Comparison of ENCODE assay signal across 8 cellular contexts in genomic region chr12:630656-631632, GRCh38. TPM values are rescaled to one million over a fixed set of nuclear protein-coding genes. Genes with fewer than 3 reads are reported as not detected.
A peak's percentile ranks its signal among the peaks of the same experiment; 100 is the strongest.
DNase-seq lines count a peak whose midpoint lies in the region; ATAC-seq and TF ChIP-seq lines count a peak whose summit lies in the region.

No MANE protein-coding gene starts in this region.

- peak overlapping the region; percentile 88 for H3K4me3 Mint-ChIP-seq in activated naive CD8-positive, alpha-beta T cell
- no peak overlapping the region for H3K4me3 Mint-ChIP-seq in activated naive CD8-positive, alpha-beta T cell treated with anti-CD3 and anti-CD28 coated beads for 36 hours
- peak overlapping the region; percentile 88 for H3K4me3 Mint-ChIP-seq in activated CD4-positive, alpha-beta T cell treated with anti-CD3 and anti-CD28 coated beads, Interleukin-2, amount 10 ng/mL, durations not matched to agents 7 days and 5 days

- H3K4me1 ChIP-seq in right atrium auricular region: peaks cover 0 to 52% of the 10 kb centered on the region in 2 donors

- no peaks in the 10 kb centered on the region for H3K9me3 Mint-ChIP-seq in activated naive CD8-positive, alpha-beta T cell (ENCODE audit: low read depth)
- no peaks in the 10 kb centered on the region for H3K9me3 Mint-ChIP-seq in activated naive CD8-positive, alpha-beta T cell treated with anti-CD3 and anti-CD28 coated beads for 36 hours
- no peaks in the 10 kb centered on the region for H3K9me3 Mint-ChIP-seq in activated CD4-positive, alpha-beta T cell treated with anti-CD3 and anti-CD28 coated beads, Interleukin-2, amount 10 ng/mL, durations not matched to agents 7 days and 5 days

- no peaks in the 10 kb centered on the region for H3K27me3 ChIP-seq in right atrium auricular region

- H3K9me3 ChIP-seq in right atrium auricular region: no peaks in the 10 kb centered on the region

- peak overlapping the region; percentile 77 to 83 for H3K27ac ChIP-seq in right atrium auricular region

- no peaks in the 10 kb centered on the region for H3K36me3 ChIP-seq in right atrium auricular region

- no peak for TF ChIP-seq CTCF in right atrium auricular region (IDR thresholded peaks at IDR 0.05)

- POLR2A ChIA-PET in activated CD4-positive, alpha-beta T cell treated with anti-CD3 and anti-CD28 coated beads, Interleukin-2, amount 10 ng/mL, durations not matched to agents 7 days and 5 days (lab: Charles Lee): interaction anchor here (0.8 to 2.0 kb wide), 6 partner anchors 11 to 120 kb away, joined by 3 to 11 read pairs (median 4); no protein-coding TSS in a partner anchor

- ATAC-seq in HG03571 (IDR thresholded peaks at IDR 0.05; ENCODE audit: unreplicated experiment): peak; percentile 82

- peak overlapping the region; percentile 1 to 19 for H3K4me3 ChIP-seq in right atrium auricular region

- intact Hi-C loops in posterior cingulate gyrus (cut with DNase I): no loop called here

- H3K27ac Mint-ChIP-seq in activated naive CD8-positive, alpha-beta T cell: peak overlapping the region; percentile 93
- H3K27ac Mint-ChIP-seq in activated naive CD8-positive, alpha-beta T cell treated with anti-CD3 and anti-CD28 coated beads for 36 hours: no peak overlapping the region
- peak overlapping the region; percentile 98 for H3K27ac Mint-ChIP-seq in activated CD4-positive, alpha-beta T cell treated with anti-CD3 and anti-CD28 coated beads, Interleukin-2, amount 10 ng/mL, durations not matched to agents 7 days and 5 days

- no peaks in the 10 kb centered on the region for H3K27me3 Mint-ChIP-seq in activated naive CD8-positive, alpha-beta T cell
- no peaks in the 10 kb centered on the region for H3K27me3 Mint-ChIP-seq in activated naive CD8-positive, alpha-beta T cell treated with anti-CD3 and anti-CD28 coated beads for 36 hours
- no peaks in the 10 kb centered on the region for H3K27me3 Mint-ChIP-seq in activated CD4-positive, alpha-beta T cell treated with anti-CD3 and anti-CD28 coated beads, Interleukin-2, amount 10 ng/mL, durations not matched to agents 7 days and 5 days

- CTCF ChIA-PET in activated CD4-positive, alpha-beta T cell treated with anti-CD3 and anti-CD28 coated beads, Interleukin-2, amount 10 ng/mL, durations not matched to agents 7 days and 5 days (lab: Charles Lee): interaction anchor here (0.6 to 2.5 kb wide), 12 partner anchors 8 to 319 kb away, joined by 3 to 8 read pairs (median 3); partner anchors contain the start of genes RAD52 and WNK1

- H3K36me3 Mint-ChIP-seq in activated naive CD8-positive, alpha-beta T cell: no peaks in the 10 kb centered on the region
- no peaks in the 10 kb centered on the region for H3K36me3 Mint-ChIP-seq in activated naive CD8-positive, alpha-beta T cell treated with anti-CD3 and anti-CD28 coated beads for 36 hours
- peaks cover 20% of the 10 kb centered on the region for H3K36me3 Mint-ChIP-seq in activated CD4-positive, alpha-beta T cell treated with anti-CD3 and anti-CD28 coated beads, Interleukin-2, amount 10 ng/mL, durations not matched to agents 7 days and 5 days (ENCODE audit: low read depth)

- DNase-seq in activated naive CD8-positive, alpha-beta T cell treated with anti-CD3 and anti-CD28 coated beads for 36 hours: no peak
- peak; percentile 88 for DNase-seq in activated CD4-positive, alpha-beta T cell treated with anti-CD3 and anti-CD28 coated beads, Interleukin-2, amount 10 ng/mL, durations not matched to agents 7 days and 5 days
- DNase-seq in right atrium auricular region (ENCODE audit: low spot score) (no peak), posterior cingulate gyrus (no peak), NCI-H774 (lab: John Stamatoyannopoulos, UW) (no peak)
- DNase-seq in stimulated activated CD4-positive, alpha-beta T cell treated with anti-CD3 and anti-CD28 coated beads, Interleukin-2, amount 100 ng/mL, for 4 hours (ENCODE audit: low read depth): peak; percentile 29

- H3K4me1 Mint-ChIP-seq in activated naive CD8-positive, alpha-beta T cell (ENCODE audit: low read depth): peaks cover 24% of the 10 kb centered on the region
- peaks cover 20% of the 10 kb centered on the region for H3K4me1 Mint-ChIP-seq in activated naive CD8-positive, alpha-beta T cell treated with anti-CD3 and anti-CD28 coated beads for 36 hours
- H3K4me1 Mint-ChIP-seq in activated CD4-positive, alpha-beta T cell treated with anti-CD3 and anti-CD28 coated beads, Interleukin-2, amount 10 ng/mL, durations not matched to agents 7 days and 5 days: peaks cover 51% of the 10 kb centered on the region

RNA-seq across cellular contexts. Expression of gene NINJ2, which starts 32.3 kb away (rescaled TPM):
- 1 to 10 TPM; 1.4 to 1.9 TPM for total RNA-seq in activated naive CD8-positive, alpha-beta T cell treated with anti-CD3 and anti-CD28 coated beads for 36 hours
- 1 to 10 TPM; 6.7 to 7.4 TPM for total RNA-seq in activated CD4-positive, alpha-beta T cell treated with anti-CD3 and anti-CD28 coated beads, Interleukin-2, amount 10 ng/mL, durations not matched to agents 7 days and 5 days
- total RNA-seq in right atrium auricular region: 1 to 10 TPM; 5.4 to 8.8 TPM

Comparison
In these comparisons a context has a peak if more than half of its experiments do, and no peak if none do; other contexts are left out.
1. DNase-seq: peak in activated CD4-positive, alpha-beta T cell treated with anti-CD3 and anti-CD28 coated beads, Interleukin-2, amount 10 ng/mL, durations not matched to agents 7 days and 5 days (single experiment) and stimulated activated CD4-positive, alpha-beta T cell treated with anti-CD3 and anti-CD28 coated beads, Interleukin-2, amount 100 ng/mL, for 4 hours (single experiment); none in activated naive CD8-positive, alpha-beta T cell treated with anti-CD3 and anti-CD28 coated beads for 36 hours (single experiment), right atrium auricular region (single experiment), posterior cingulate gyrus (0 of 10) and NCI-H774 (single experiment).